12 cellular contexts compared by ENCODE assay signal in the genomic region with DNA sequence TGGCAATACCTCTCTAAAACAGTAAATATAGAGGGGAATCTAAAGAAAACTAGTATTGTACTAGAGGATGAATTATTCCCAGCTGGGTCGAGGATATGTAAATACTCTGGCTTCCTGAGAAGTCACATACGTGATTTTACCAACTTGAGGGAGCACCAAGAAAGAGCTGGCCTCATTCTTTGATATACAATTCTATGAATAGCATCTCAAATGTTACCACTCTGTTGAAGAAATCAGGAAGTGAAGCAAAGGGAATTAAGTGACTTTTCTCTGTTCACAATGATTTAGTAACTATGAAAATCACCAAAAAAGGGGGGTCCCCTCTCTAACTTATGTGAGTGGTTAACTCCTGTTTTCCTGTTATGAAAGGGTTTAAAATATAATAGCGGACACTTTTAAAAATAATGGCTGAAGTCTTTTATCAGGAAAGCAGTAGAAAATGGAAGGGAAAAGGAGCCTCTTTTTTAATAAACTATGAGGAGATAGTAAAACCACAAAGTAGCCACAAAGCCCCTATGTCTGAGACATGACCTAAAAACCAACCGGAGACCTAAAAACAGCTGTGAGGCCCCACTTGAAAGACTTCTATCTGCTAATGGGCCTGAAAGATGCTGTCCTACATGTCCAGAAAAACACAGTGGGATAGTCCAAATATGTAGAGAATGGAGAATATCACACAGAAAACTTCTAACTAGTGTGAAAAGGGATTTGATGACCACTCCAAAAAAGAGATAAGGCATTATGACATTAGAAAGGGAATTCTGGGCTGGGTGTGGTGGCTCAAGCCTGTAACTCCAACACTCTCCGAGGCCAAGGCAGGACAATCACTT. TPM values are rescaled to one million over a fixed set of nuclear protein-coding genes. Genes with fewer than 3 reads are reported as not detected.
DNase-seq lines count a peak whose midpoint lies in the region; ATAC-seq and TF ChIP-seq lines count a peak whose summit lies in the region.
"Had no signal": no experiment of that assay in that cellular context is flagged by ENCODE, and none has a peak within 500 bp of the region (broad histone marks: within the 10 kb centered on the region; RNA-seq: fewer than 3 reads in every experiment).

No MANE protein-coding gene starts in this region.

- no peaks in the 10 kb centered on the region for H3K27me3 ChIP-seq in Peyer's patch
- H3K27me3 ChIP-seq: foreskin keratinocyte had no signal

- DNase-seq in EL (peak; percentile 44), Peyer's patch (no peak), fibroblast of the aortic adventitia (ENCODE audit: low read depth) (peak; percentile 39), skeletal muscle cell (ENCODE audit: low read depth) (peak; percentile 54), NCI-H524 (lab: John Stamatoyannopoulos, UW) (no peak), retina (no peak), hypothalamus (lab: John Stamatoyannopoulos, UW) (no peak)
- DNase-seq: activated B cell treated with CpG ODN at 0.5 μM for 24 hours; activated T-cell treated with anti-CD3 and anti-CD28 coated beads, Interleukin-2, amount 50 U/mL, for 72 hours; foreskin keratinocyte; NCI-H2081 had no signal

- no peaks in the 10 kb centered on the region for H3K9me3 ChIP-seq in Peyer's patch

- TF ChIP-seq POLR2A in Peyer's patch (IDR thresholded peaks at IDR 0.05), result no peak

- H3K27ac ChIP-seq in Peyer's patch, result peak overlapping the region in 3 of 4 donors; percentile 31 to 53 (median 44)
- H3K27ac ChIP-seq: foreskin keratinocyte had no signal

- ATAC-seq in HG02970 (IDR thresholded peaks at IDR 0.05; ENCODE audit: low FRiP score, unreplicated experiment), result no peak
- ATAC-seq: activated T-cell treated with anti-CD3 and anti-CD28 coated beads, Interleukin-2, amount 50 U/mL, for 72 hours; foreskin keratinocyte had no signal

- TF ChIP-seq CTCF in Peyer's patch (IDR thresholded peaks at IDR 0.05) (no peak), fibroblast of the aortic adventitia (IDR thresholded peaks at IDR 0.05; ENCODE audit: insufficient read depth, low read length) (no peak)

- H3K4me3 ChIP-seq in Peyer's patch (no peak overlapping the region), fibroblast of the aortic adventitia (ENCODE audit: low read depth, low read length) (no peak overlapping the region), skeletal muscle cell (ENCODE audit: low read depth, low read length) (no peak overlapping the region)

- no peaks in the 10 kb centered on the region for H3K4me1 ChIP-seq in Peyer's patch

- H3K36me3 ChIP-seq in Peyer's patch, result no peaks in the 10 kb centered on the region

RNA-seq across cellular contexts. Expression of gene LPAR1, which starts 42.5 kb away (rescaled TPM):
- total RNA-seq in Peyer's patch (10 to 100 TPM; 25.0 to 56.1 (median 31.9) TPM), fibroblast of the aortic adventitia (ENCODE audit: low replicate concordance) (39.2 and 265 TPM in 2 replicates)
- total RNA-seq: activated B cell treated with CpG ODN at 0.5 μM for 24 hours; activated T-cell treated with anti-CD3 and anti-CD28 coated beads, Interleukin-2, amount 50 U/mL, for 72 hours had no signal

Comparison
In these comparisons a context has a peak if more than half of its experiments do, and no peak if none do; other contexts are left out.
1. DNase-seq: peak in EL (single experiment), fibroblast of the aortic adventitia (single experiment) and skeletal muscle cell (single experiment); none in Peyer's patch (0 of 3), NCI-H524 (0 of 2), retina (single experiment) and hypothalamus (0 of 51).